ENCODE assay signal across 11 cellular contexts in the genomic region with DNA sequence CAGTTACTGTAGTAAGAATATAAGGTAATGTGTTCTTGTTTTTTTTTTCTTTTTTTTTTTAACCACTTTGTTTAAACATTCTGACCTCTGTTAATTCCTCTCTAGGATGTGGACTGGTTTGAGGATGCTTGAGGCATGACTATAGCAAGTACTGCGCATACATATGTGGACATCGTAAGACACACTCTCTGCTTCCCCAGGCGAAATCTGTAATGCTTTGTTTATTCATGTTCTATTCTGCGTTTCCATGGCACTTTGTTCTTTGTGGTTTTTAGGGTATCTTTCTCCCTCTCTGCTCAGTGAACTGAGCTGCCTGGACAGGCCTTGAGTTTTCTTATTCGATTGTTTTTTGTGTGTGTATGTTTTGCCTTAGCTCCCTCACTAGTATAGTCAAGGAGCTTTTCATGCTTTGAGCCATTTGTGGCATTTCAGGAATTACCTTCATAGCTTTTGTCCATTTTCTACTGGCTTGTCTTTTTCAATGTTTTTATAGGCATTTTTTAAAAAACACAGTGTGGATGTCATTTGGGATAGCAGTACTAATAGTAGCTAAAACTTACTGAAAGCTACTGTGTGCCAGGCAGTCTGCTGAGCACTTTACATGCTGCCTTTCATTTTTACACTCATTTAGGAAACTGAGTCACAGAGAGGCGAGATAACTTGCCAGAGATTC. TPM values are rescaled to one million over a fixed set of nuclear protein-coding genes. Genes with fewer than 3 reads are reported as not detected.
DNase-seq lines count a peak whose midpoint lies in the region; ATAC-seq, FAIRE-seq and TF ChIP-seq lines count a peak whose summit lies in the region.
"Had no signal": no experiment of that assay in that cellular context is flagged by ENCODE, and none has a peak within 500 bp of the region (broad histone marks: within the 10 kb centered on the region; RNA-seq: fewer than 3 reads in every experiment).

No MANE protein-coding gene starts in this region.

- FAIRE-seq in keratinocyte (lab: Jason Lieb, UNC) (peak; percentile 98), urothelium cell line (lab: Jason Lieb, UNC) (peak; percentile 81)

- peak overlapping the region; percentile 94 for H3K9ac ChIP-seq in keratinocyte (ENCODE audit: control insufficient read depth, extremely low read depth, insufficient read depth, low read length)

- no peaks in the 10 kb centered on the region for H4K20me1 ChIP-seq in keratinocyte (ENCODE audit: control insufficient read depth, extremely low read depth, insufficient read depth, low read length)

- dilution Hi-C loops in keratinocyte (cut with MboI; ENCODE audit: extremely low pct_ligation_motif_present, low sequenced_read_pairs), result no loop called here

- H3K4me1 Mint-ChIP-seq in activated naive CD4-positive, alpha-beta T cell treated with anti-CD3 and anti-CD28 coated beads, Interleukin-2, amount 50 U/mL, for 24 hours, result peaks cover 12% of the 10 kb centered on the region
- peaks cover 7% of the 10 kb centered on the region for H3K4me1 Mint-ChIP-seq in activated naive CD4-positive, alpha-beta T cell treated with anti-CD3 and anti-CD28 coated beads, Interleukin-2, amount 10 ng/mL, durations not matched to agents 7 days and 5 days
- H3K4me1 Mint-ChIP-seq: stimulated activated effector memory CD8-positive, alpha-beta T cell treated with anti-CD3 and anti-CD28 coated beads, Interleukin-12 subunit alpha, Interleukin-12 subunit beta, amount 100 ng/mL, for 72 hours had no signal

- peak overlapping the region; percentile 81 for H3K4me2 ChIP-seq in keratinocyte (ENCODE audit: control insufficient read depth, extremely low read depth, insufficient read depth, low read depth, low read length)

- ATAC-seq in HG02759 (IDR thresholded peaks at IDR 0.05; ENCODE audit: unreplicated experiment) (no peak), gastrocnemius medialis (no peak)
- ATAC-seq: stimulated activated effector memory CD8-positive, alpha-beta T cell treated with anti-CD3 and anti-CD28 coated beads, Interleukin-12 subunit alpha, Interleukin-12 subunit beta, amount 100 ng/mL, for 72 hours had no signal

- intact Hi-C loops in gastrocnemius medialis (cut with DNase I; ENCODE audit: low total_unique reads), result loop anchor here (5.0 kb wide), 2 partner anchors 57 to 102 kb away; no protein-coding TSS in a partner anchor

- TF ChIP-seq POLR2A in gastrocnemius medialis (IDR thresholded peaks at IDR 0.05), result no peak

- H3K9me1 ChIP-seq in keratinocyte (ENCODE audit: control insufficient read depth, extremely low read depth, insufficient read depth, low read length), result no peaks in the 10 kb centered on the region

- no peak overlapping the region for H3K27ac Mint-ChIP-seq in activated naive CD4-positive, alpha-beta T cell treated with anti-CD3 and anti-CD28 coated beads, Interleukin-2, amount 50 U/mL, for 24 hours
- H3K27ac Mint-ChIP-seq in activated naive CD4-positive, alpha-beta T cell treated with anti-CD3 and anti-CD28 coated beads, Interleukin-2, amount 10 ng/mL, durations not matched to agents 7 days and 5 days, result no peak overlapping the region
- H3K27ac Mint-ChIP-seq: stimulated activated effector memory CD8-positive, alpha-beta T cell treated with anti-CD3 and anti-CD28 coated beads, Interleukin-12 subunit alpha, Interleukin-12 subunit beta, amount 100 ng/mL, for 72 hours had no signal

- H3K9me3 Mint-ChIP-seq in activated naive CD4-positive, alpha-beta T cell treated with anti-CD3 and anti-CD28 coated beads, Interleukin-2, amount 50 U/mL, for 24 hours, result no peaks in the 10 kb centered on the region
- H3K9me3 Mint-ChIP-seq in activated naive CD4-positive, alpha-beta T cell treated with anti-CD3 and anti-CD28 coated beads, Interleukin-2, amount 10 ng/mL, durations not matched to agents 7 days and 5 days, result no peaks in the 10 kb centered on the region
- H3K9me3 Mint-ChIP-seq: stimulated activated effector memory CD8-positive, alpha-beta T cell treated with anti-CD3 and anti-CD28 coated beads, Interleukin-12 subunit alpha, Interleukin-12 subunit beta, amount 100 ng/mL, for 72 hours had no signal

- H3K4me3 ChIP-seq in keratinocyte (ENCODE audit: control insufficient read depth in 2 of 3, extremely low read depth in 1 of 3, insufficient read depth in 2 of 3, low read depth in 1 of 3, low read length in 3 of 3) (peak overlapping the region in 2 of 3 experiments; percentile 16 to 43), gastrocnemius medialis (no peak overlapping the region)

- H3K4me3 Mint-ChIP-seq in activated naive CD4-positive, alpha-beta T cell treated with anti-CD3 and anti-CD28 coated beads, Interleukin-2, amount 50 U/mL, for 24 hours, result peak overlapping the region; percentile 84
- H3K4me3 Mint-ChIP-seq in activated naive CD4-positive, alpha-beta T cell treated with anti-CD3 and anti-CD28 coated beads, Interleukin-2, amount 10 ng/mL, durations not matched to agents 7 days and 5 days, result no peak overlapping the region

- H3K36me3 ChIP-seq in keratinocyte (ENCODE audit: control insufficient read depth in 2 of 2, extremely low read depth in 1 of 2, insufficient read depth in 2 of 2, low read length in 2 of 2), result peaks cover 0 to 3% of the 10 kb centered on the region in 2 experiments
- no peaks in the 10 kb centered on the region for H3K36me3 ChIP-seq in gastrocnemius medialis

- H3K27ac ChIP-seq in keratinocyte (ENCODE audit: control insufficient read depth, insufficient read depth, low read length) (peak overlapping the region; percentile 98), gastrocnemius medialis (no peak overlapping the region)
- H3K27ac ChIP-seq: WERI-Rb-1 had no signal

- H3K9me3 ChIP-seq in keratinocyte (ENCODE audit: control insufficient read depth, low read depth, low read length), result no peaks in the 10 kb centered on the region
- H3K9me3 ChIP-seq in gastrocnemius medialis, result no peaks in the 10 kb centered on the region

- CTCF ChIA-PET in activated naive CD4-positive, alpha-beta T cell treated with anti-CD3 and anti-CD28 coated beads, Interleukin-2, amount 10 ng/mL, durations not matched to agents 7 days and 5 days (lab: Charles Lee), result no interaction called here

- peaks cover 47% of the 10 kb centered on the region for H3K27me3 Mint-ChIP-seq in activated naive CD4-positive, alpha-beta T cell treated with anti-CD3 and anti-CD28 coated beads, Interleukin-2, amount 50 U/mL, for 24 hours
- peaks cover 71% of the 10 kb centered on the region for H3K27me3 Mint-ChIP-seq in activated naive CD4-positive, alpha-beta T cell treated with anti-CD3 and anti-CD28 coated beads, Interleukin-2, amount 10 ng/mL, durations not matched to agents 7 days and 5 days

- TF ChIP-seq CTCF in keratinocyte (optimal IDR thresholded peaks at IDR 0.05 in 1 of 3, IDR thresholded peaks at IDR 0.05 in 1 of 3, conservative IDR thresholded peaks at IDR 0.05 in 1 of 3; ENCODE audit: extremely low read depth in 1 of 3, insufficient read depth in 2 of 3, low read length in 3 of 3) (no peak), gastrocnemius medialis (IDR thresholded peaks at IDR 0.05 in 4 of 5, conservative IDR thresholded peaks at IDR 0.05 in 1 of 5) (no peak)

- no peaks in the 10 kb centered on the region for H3K27me3 ChIP-seq in keratinocyte (ENCODE audit: control insufficient read depth, extremely low read depth, insufficient read depth, low read length)
- peaks cover 0 to 12% (median 0%) of the 10 kb centered on the region in 3 donors for H3K27me3 ChIP-seq in gastrocnemius medialis

- DNase-seq in activated naive CD4-positive, alpha-beta T cell treated with anti-CD3 and anti-CD28 coated beads, Interleukin-2, amount 10 ng/mL, durations not matched to agents 7 days and 5 days, result no peak
- DNase-seq in astrocyte of the hippocampus (ENCODE audit: low read depth, low spot score) (peak; percentile 94), keratinocyte (ENCODE audit: low read depth, low spot score) (peak; percentile 86), urothelium cell line (ENCODE audit: low spot score) (peak; percentile 60), gastrocnemius medialis (no peak), OCI-M2 (lab: John Stamatoyannopoulos, UW; ENCODE audit: unreplicated experiment) (no peak)
- DNase-seq: NCI-H2171, WERI-Rb-1 had no signal

- peaks cover 29% of the 10 kb centered on the region for H3K79me2 ChIP-seq in keratinocyte (ENCODE audit: control insufficient read depth, insufficient read depth, low read length)

- in situ Hi-C loops in gastrocnemius medialis (cut with MboI; ENCODE audit: low sequenced_read_pairs in 4 of 4), result no loop called here

- no peak overlapping the region for H2AFZ ChIP-seq in keratinocyte (ENCODE audit: control insufficient read depth, low read length)

- H3K4me1 ChIP-seq in keratinocyte (ENCODE audit: control insufficient read depth, extremely low read depth, insufficient read depth, low read length), result peaks cover 48% of the 10 kb centered on the region
- peaks cover 5 to 13% of the 10 kb centered on the region in 2 donors for H3K4me1 ChIP-seq in gastrocnemius medialis

- peaks cover 1% of the 10 kb centered on the region for H3K36me3 Mint-ChIP-seq in activated naive CD4-positive, alpha-beta T cell treated with anti-CD3 and anti-CD28 coated beads, Interleukin-2, amount 50 U/mL, for 24 hours
- no peaks in the 10 kb centered on the region for H3K36me3 Mint-ChIP-seq in activated naive CD4-positive, alpha-beta T cell treated with anti-CD3 and anti-CD28 coated beads, Interleukin-2, amount 10 ng/mL, durations not matched to agents 7 days and 5 days
- H3K36me3 Mint-ChIP-seq: stimulated activated effector memory CD8-positive, alpha-beta T cell treated with anti-CD3 and anti-CD28 coated beads, Interleukin-12 subunit alpha, Interleukin-12 subunit beta, amount 100 ng/mL, for 72 hours had no signal

RNA-seq across cellular contexts. Expression of a gene that starts 1.9 kb away (rescaled TPM):
- polyA plus RNA-seq in keratinocyte, result 46.4 to 56.4 TPM (median 50.4 TPM) in 3 replicates
- 15.7 TPM for polyA plus RNA-seq in keratinocyte (2011; ENCODE audit: low read depth)
- polyA plus RNA-seq in keratinocyte (2011; cell fraction: cytosol; rRNA removed), result 38.6 and 45.2 TPM in 2 replicates
- 62.3 and 64.3 TPM in 2 replicates for polyA plus RNA-seq in keratinocyte (2011; cell fraction: nucleus; rRNA removed)
- 18.3 and 39.2 TPM in 2 replicates for polyA plus RNA-seq in keratinocyte (2012; ENCODE audit: low replicate concordance)
- polyA minus RNA-seq in keratinocyte, result 56.4 to 124 TPM (median 78.8 TPM) in 3 replicates
- 33.4 TPM for polyA minus RNA-seq in keratinocyte (2011; cell fraction: cytosol; rRNA and poly(A)+ RNA removed)
- polyA minus RNA-seq in keratinocyte (2011; cell fraction: nucleus; rRNA and poly(A)+ RNA removed), result 43.1 and 65.2 TPM in 2 replicates
- total RNA-seq in gastrocnemius medialis, result 10 to 100 TPM; 10.2 to 36.9 (median 15.9) TPM

Comparison
In these comparisons a context has a peak if more than half of its experiments do, and no peak if none do; other contexts are left out.
1. DNase-seq: peak in astrocyte of the hippocampus (single experiment), keratinocyte (single experiment) and urothelium cell line (single experiment); none in activated naive CD4-positive, alpha-beta T cell treated with anti-CD3 and anti-CD28 coated beads, Interleukin-2, amount 10 ng/mL, durations not matched to agents 7 days and 5 days (single experiment), gastrocnemius medialis (0 of 2) and OCI-M2 (single experiment).
2. H3K4me3 ChIP-seq: peak in keratinocyte (2 of 3); none in gastrocnemius medialis (0 of 4).